ENCODE assay signal across 1 cellular context in the genomic region with DNA sequence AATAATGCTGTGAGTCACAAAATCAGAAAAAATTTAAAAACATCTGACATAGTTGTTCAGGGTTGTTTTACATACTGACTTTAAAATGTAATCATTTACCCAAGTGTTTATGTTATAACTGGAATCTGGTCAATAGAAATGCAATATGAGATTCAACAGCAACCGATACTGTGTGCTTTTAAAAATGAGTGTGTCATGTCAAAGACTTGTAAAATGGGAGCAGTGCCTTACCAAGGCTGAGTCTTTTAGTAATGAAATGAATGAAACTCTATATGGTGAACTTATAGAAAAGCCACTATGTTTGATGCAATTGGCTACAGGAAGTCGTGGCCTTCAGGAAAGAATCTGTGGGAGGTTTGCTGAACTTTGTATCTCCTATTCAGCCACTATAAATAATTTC.
TF ChIP-seq lines count a peak whose summit lies in the region.

No MANE protein-coding gene starts in this region.

TF ChIP-seq in IMR-90, 13 proteins besides CTCF, POLR2A, EP300 and RAD21:
- TF ChIP-seq USF2 (IDR thresholded peaks at IDR 0.05; ENCODE audit: low read depth, low read length) (no peak), CHD1 (IDR thresholded peaks at IDR 0.05; ENCODE audit: low read depth, low read length) (no peak), CEBPB (IDR thresholded peaks at IDR 0.05; ENCODE audit: low read depth, low read length) (no peak), ELK1 (IDR thresholded peaks at IDR 0.05; ENCODE audit: borderline replicate concordance, low read depth, low read length) (no peak), MXI1 (IDR thresholded peaks at IDR 0.05; ENCODE audit: borderline replicate concordance, low read depth, low read length) (no peak), MAZ (IDR thresholded peaks at IDR 0.05; ENCODE audit: borderline replicate concordance, low read depth, low read length) (no peak), FOS (IDR thresholded peaks at IDR 0.05; ENCODE audit: low read depth, low read length) (no peak), BHLHE40 (IDR thresholded peaks at IDR 0.05; ENCODE audit: low read depth, low read length) (no peak), RCOR1 (IDR thresholded peaks at IDR 0.05; ENCODE audit: insufficient replicate concordance, low read length) (no peak), NFE2L2 (IDR thresholded peaks at IDR 0.05; ENCODE audit: low read depth, low read length) (no peak), SMC3 (IDR thresholded peaks at IDR 0.05; ENCODE audit: low read depth, low read length) (no peak), MAFK (IDR thresholded peaks at IDR 0.05; ENCODE audit: low read depth, low read length) (no peak), RFX5 (IDR thresholded peaks at IDR 0.05; ENCODE audit: low read depth, low read length) (no peak)
TF ChIP-seq in IMR-90: peak in this region for 0.
